1 cellular context compared by ENCODE assay signal in the genomic region with DNA sequence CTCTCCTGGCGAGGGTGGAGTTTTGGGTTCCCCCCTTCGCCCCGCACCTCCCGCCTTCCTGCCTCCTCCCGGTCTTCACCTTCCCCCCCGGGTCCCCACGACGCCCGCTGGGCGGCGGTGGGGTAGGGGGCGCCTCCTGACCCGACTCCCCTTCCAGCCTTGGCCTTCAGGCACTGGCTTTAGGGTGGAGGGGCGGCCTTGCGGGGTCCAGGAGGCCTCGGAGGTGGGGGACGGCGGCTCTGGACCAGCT.
TF ChIP-seq lines count a peak whose summit lies in the region.

No MANE protein-coding gene starts in this region.

TF ChIP-seq in H1, 55 proteins besides CTCF, POLR2A, EP300 and RAD21:
- TF ChIP-seq POU5F1 (IDR thresholded peaks at IDR 0.05; ENCODE audit: low read depth, low read length) (no peak), JUND (IDR thresholded peaks at IDR 0.05; ENCODE audit: low read length) (no peak), KDM5A (IDR thresholded peaks at IDR 0.05; ENCODE audit: low read length) (no peak), SIRT6 (IDR thresholded peaks at IDR 0.05; ENCODE audit: low read length) (no peak), SP2 (IDR thresholded peaks at IDR 0.05; ENCODE audit: low read length) (no peak), CBX5 (IDR thresholded peaks at IDR 0.05; ENCODE audit: low read depth, low read length) (no peak), PHF8 (conservative IDR thresholded peaks at IDR 0.05; ENCODE audit: low read depth, low read length) (no peak), ATF3 (IDR thresholded peaks at IDR 0.05; ENCODE audit: insufficient read depth, low read depth, low read length) (no peak), POLR2AphosphoS5 (IDR thresholded peaks at IDR 0.05; ENCODE audit: low read depth, low read length) (no peak), HDAC2 (IDR thresholded peaks at IDR 0.05; ENCODE audit: borderline replicate concordance in 1 of 2, low read depth in 2 of 2, low read length in 2 of 2) (no peak)
